Comparison of ENCODE assay signal across 1 cellular context in the genomic region with DNA sequence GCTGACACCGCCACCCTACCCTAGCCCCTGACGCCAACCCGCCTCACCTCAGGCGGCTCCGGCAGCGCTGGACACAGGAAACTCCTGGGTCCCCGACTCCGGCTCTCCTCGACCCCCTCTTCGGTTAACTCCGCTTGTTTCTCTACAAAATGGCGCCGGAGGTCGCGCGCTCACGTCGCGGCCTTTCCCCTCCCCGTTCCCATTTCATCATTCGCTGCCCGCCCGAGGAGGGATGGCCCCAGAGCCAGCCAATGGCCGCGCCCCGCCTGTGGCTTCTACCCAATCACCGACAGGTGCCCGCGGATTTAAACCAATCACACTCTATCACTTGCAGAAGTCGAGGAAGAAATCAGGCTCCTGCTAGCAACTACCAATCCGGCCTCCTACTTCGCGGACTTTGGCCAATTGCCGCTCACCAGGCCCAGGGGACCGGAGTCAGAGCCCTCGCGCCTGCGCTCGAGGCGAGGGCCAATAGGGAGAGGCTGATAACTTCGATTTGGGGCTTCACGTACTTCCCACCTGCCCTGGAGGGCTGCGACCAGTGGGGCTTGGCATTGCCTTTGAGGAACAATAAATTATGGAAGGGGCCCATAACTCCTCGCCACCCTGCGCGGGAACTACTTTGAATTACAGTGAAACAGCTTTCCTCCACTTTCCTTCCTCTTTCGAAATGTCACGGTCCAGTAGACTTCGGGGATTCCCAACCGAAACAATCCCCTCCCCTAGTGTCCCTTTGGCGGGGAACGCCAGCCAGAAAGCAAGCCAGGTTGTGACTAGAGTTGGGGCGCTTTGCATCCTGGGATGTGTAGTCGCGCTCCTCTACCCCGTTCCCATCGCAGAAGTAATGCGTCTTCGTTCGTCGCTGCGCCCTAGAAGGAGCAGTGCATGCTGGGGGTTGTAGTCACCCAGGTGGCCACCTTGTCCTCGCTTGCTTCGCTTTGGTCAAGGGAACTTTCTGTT.
TF ChIP-seq lines count a peak whose summit lies in the region.

A gene (minus strand): TSS at position 146 of the 960 bp plus-strand sequence. CDS start 30,489 bp downstream, outside the sequence.

TF ChIP-seq in K562, 482 proteins besides CTCF, POLR2A, EP300 and RAD21 (continued from another document):
- TF ChIP-seq, protein P1, sequence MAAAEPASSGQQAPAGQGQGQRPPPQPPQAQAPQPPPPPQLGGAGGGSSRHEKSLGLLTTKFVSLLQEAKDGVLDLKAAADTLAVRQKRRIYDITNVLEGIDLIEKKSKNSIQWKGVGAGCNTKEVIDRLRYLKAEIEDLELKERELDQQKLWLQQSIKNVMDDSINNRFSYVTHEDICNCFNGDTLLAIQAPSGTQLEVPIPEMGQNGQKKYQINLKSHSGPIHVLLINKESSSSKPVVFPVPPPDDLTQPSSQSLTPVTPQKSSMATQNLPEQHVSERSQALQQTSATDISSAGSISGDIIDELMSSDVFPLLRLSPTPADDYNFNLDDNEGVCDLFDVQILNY (CRISPR knock-in tag; IDR thresholded peaks at IDR 0.05) = no peak
- TF ChIP-seq MYC (IDR thresholded peaks at IDR 0.05; ENCODE audit: low read depth, low read length) = peak; percentile 86
- no peak; the same call in 1 of the 2 replicates for TF ChIP-seq MYC (CRISPR knock-in tag; IDR thresholded peaks at IDR 0.05; ENCODE audit: borderline replicate concordance, low read depth)
- TF ChIP-seq SAP30 (IDR thresholded peaks at IDR 0.05; ENCODE audit: borderline replicate concordance, insufficient read depth, low read depth, low read length, poor library complexity, severe bottlenecking) = peak; percentile 31
- TF ChIP-seq TCF7L2 (IDR thresholded peaks at IDR 0.05; ENCODE audit: low read depth, low read length) = no peak
- TF ChIP-seq SMARCA4 (IDR thresholded peaks at IDR 0.05) = no peak
- no peak for TF ChIP-seq ZNF174 (CRISPR knock-in tag; IDR thresholded peaks at IDR 0.05)
- TF ChIP-seq WHSC1 (IDR thresholded peaks at IDR 0.05; ENCODE audit: low read length) = no peak
- TF ChIP-seq, protein P2, sequence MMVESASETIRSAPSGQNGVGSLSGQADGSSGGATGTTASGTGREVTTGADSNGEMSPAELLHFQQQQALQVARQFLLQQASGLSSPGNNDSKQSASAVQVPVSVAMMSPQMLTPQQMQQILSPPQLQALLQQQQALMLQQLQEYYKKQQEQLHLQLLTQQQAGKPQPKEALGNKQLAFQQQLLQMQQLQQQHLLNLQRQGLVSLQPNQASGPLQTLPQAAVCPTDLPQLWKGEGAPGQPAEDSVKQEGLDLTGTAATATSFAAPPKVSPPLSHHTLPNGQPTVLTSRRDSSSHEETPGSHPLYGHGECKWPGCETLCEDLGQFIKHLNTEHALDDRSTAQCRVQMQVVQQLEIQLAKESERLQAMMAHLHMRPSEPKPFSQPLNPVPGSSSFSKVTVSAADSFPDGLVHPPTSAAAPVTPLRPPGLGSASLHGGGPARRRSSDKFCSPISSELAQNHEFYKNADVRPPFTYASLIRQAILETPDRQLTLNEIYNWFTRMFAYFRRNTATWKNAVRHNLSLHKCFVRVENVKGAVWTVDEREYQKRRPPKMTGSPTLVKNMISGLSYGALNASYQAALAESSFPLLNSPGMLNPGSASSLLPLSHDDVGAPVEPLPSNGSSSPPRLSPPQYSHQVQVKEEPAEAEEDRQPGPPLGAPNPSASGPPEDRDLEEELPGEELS (CRISPR knock-in tag; IDR thresholded peaks at IDR 0.05; ENCODE audit: borderline replicate concordance) = no peak
- TF ChIP-seq, protein P3, sequence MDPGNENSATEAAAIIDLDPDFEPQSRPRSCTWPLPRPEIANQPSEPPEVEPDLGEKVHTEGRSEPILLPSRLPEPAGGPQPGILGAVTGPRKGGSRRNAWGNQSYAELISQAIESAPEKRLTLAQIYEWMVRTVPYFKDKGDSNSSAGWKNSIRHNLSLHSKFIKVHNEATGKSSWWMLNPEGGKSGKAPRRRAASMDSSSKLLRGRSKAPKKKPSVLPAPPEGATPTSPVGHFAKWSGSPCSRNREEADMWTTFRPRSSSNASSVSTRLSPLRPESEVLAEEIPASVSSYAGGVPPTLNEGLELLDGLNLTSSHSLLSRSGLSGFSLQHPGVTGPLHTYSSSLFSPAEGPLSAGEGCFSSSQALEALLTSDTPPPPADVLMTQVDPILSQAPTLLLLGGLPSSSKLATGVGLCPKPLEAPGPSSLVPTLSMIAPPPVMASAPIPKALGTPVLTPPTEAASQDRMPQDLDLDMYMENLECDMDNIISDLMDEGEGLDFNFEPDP (CRISPR knock-in tag; IDR thresholded peaks at IDR 0.05) = no peak
- no peak for TF ChIP-seq ZNF408 (CRISPR knock-in tag; IDR thresholded peaks at IDR 0.05; ENCODE audit: low read depth)
- TF ChIP-seq, protein P4, sequence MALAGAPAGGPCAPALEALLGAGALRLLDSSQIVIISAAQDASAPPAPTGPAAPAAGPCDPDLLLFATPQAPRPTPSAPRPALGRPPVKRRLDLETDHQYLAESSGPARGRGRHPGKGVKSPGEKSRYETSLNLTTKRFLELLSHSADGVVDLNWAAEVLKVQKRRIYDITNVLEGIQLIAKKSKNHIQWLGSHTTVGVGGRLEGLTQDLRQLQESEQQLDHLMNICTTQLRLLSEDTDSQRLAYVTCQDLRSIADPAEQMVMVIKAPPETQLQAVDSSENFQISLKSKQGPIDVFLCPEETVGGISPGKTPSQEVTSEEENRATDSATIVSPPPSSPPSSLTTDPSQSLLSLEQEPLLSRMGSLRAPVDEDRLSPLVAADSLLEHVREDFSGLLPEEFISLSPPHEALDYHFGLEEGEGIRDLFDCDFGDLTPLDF (CRISPR knock-in tag; IDR thresholded peaks at IDR 0.05) = peak; percentile 51
- no peak for TF ChIP-seq NCOR1 (IDR thresholded peaks at IDR 0.05)
- no peak for TF ChIP-seq ZNF212 (CRISPR knock-in tag; IDR thresholded peaks at IDR 0.05)
- TF ChIP-seq NONO (IDR thresholded peaks at IDR 0.05; ENCODE audit: low read depth in 2 of 2, low read length in 1 of 2) = 0 out of 4 replicates have a peak, but pooled peaks of 1 of the 2 experiments have one; percentile 15
- TF ChIP-seq CBFB (CRISPR knock-in tag; IDR thresholded peaks at IDR 0.05) = no peak
- no peak for TF ChIP-seq EGR1 (conservative IDR thresholded peaks at IDR 0.05)
- TF ChIP-seq CSDE1 (IDR thresholded peaks at IDR 0.05) = 0 out of 4 replicates have a peak, but pooled peaks of 1 of the 2 experiments have one; percentile 20
- TF ChIP-seq ZNF24 (IDR thresholded peaks at IDR 0.05) = no peak
- peak; percentile 94; the same call in 1 of the 2 replicates for TF ChIP-seq ZNF584 (CRISPR knock-in tag; IDR thresholded peaks at IDR 0.05; ENCODE audit: low read depth)
- peak; percentile 8; the same call in 1 of the 2 replicates for TF ChIP-seq NFE2L1 (tag; IDR thresholded peaks at IDR 0.05; ENCODE audit: borderline replicate concordance, low read depth)
- no peak for TF ChIP-seq ZFP30 (CRISPR knock-in tag; IDR thresholded peaks at IDR 0.05; ENCODE audit: borderline replicate concordance)
- peak; percentile 60 to 62 for TF ChIP-seq TEAD1 (CRISPR knock-in tag; IDR thresholded peaks at IDR 0.05)
- peak; percentile 93 for TF ChIP-seq ZNF766 (CRISPR knock-in tag; conservative IDR thresholded peaks at IDR 0.05)
- TF ChIP-seq JUNB (CRISPR knock-in tag; conservative IDR thresholded peaks at IDR 0.05) = no peak
- peak; percentile 34 for TF ChIP-seq SP1 (CRISPR knock-in tag; IDR thresholded peaks at IDR 0.05)
- TF ChIP-seq HLTF (IDR thresholded peaks at IDR 0.05) = 0 out of 2 replicates have a peak, but pooled peaks have one; percentile 20
- TF ChIP-seq SREBF2 (CRISPR knock-in tag; IDR thresholded peaks at IDR 0.05) = no peak
- TF ChIP-seq, protein P5, sequence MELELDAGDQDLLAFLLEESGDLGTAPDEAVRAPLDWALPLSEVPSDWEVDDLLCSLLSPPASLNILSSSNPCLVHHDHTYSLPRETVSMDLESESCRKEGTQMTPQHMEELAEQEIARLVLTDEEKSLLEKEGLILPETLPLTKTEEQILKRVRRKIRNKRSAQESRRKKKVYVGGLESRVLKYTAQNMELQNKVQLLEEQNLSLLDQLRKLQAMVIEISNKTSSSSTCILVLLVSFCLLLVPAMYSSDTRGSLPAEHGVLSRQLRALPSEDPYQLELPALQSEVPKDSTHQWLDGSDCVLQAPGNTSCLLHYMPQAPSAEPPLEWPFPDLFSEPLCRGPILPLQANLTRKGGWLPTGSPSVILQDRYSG (tag; conservative IDR thresholded peaks at IDR 0.05; ENCODE audit: low read depth) = peak; percentile 85
- TF ChIP-seq, protein P6, sequence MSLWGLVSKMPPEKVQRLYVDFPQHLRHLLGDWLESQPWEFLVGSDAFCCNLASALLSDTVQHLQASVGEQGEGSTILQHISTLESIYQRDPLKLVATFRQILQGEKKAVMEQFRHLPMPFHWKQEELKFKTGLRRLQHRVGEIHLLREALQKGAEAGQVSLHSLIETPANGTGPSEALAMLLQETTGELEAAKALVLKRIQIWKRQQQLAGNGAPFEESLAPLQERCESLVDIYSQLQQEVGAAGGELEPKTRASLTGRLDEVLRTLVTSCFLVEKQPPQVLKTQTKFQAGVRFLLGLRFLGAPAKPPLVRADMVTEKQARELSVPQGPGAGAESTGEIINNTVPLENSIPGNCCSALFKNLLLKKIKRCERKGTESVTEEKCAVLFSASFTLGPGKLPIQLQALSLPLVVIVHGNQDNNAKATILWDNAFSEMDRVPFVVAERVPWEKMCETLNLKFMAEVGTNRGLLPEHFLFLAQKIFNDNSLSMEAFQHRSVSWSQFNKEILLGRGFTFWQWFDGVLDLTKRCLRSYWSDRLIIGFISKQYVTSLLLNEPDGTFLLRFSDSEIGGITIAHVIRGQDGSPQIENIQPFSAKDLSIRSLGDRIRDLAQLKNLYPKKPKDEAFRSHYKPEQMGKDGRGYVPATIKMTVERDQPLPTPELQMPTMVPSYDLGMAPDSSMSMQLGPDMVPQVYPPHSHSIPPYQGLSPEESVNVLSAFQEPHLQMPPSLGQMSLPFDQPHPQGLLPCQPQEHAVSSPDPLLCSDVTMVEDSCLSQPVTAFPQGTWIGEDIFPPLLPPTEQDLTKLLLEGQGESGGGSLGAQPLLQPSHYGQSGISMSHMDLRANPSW (CRISPR knock-in tag; IDR thresholded peaks at IDR 0.05) = no peak; the same call in 1 of the 2 replicates
- 0 out of 4 replicates have a peak, but pooled peaks of 1 of the 2 experiments have one; percentile 21 for TF ChIP-seq KDM4B (IDR thresholded peaks at IDR 0.05; ENCODE audit: borderline replicate concordance in 2 of 2, low read depth in 1 of 2)
- no peak for TF ChIP-seq ZBTB8A (IDR thresholded peaks at IDR 0.05; ENCODE audit: partially characterized antibody)
- TF ChIP-seq SETDB1 (IDR thresholded peaks at IDR 0.05; ENCODE audit: low read length) = no peak
TF ChIP-seq in K562: peak in this region for 188.
